14 cellular contexts compared by ENCODE assay signal in genomic region chr1:228097333-228098081, GRCh38. TPM values are rescaled to one million over a fixed set of nuclear protein-coding genes. Genes with fewer than 3 reads are reported as not detected.
A peak's percentile ranks its signal among the peaks of the same experiment; 100 is the strongest.
DNase-seq lines count a peak whose midpoint lies in the region; ATAC-seq and TF ChIP-seq lines count a peak whose summit lies in the region.
"Had no signal": no experiment of that assay in that cellular context is flagged by ENCODE, and none has a peak within 500 bp of the region (broad histone marks: within the 10 kb centered on the region; RNA-seq: fewer than 3 reads in every experiment).

No MANE protein-coding gene starts in this region.

- H3K27me3 ChIP-seq in adrenal gland, result no peaks in the 10 kb centered on the region
- no peaks in the 10 kb centered on the region for H3K27me3 ChIP-seq in neuronal stem cell (ENCODE audit: control insufficient read depth in 3 of 3, insufficient read depth in 3 of 3, low read depth in 1 of 3, low read length in 3 of 3)
- H3K27me3 ChIP-seq: BE2C, ovary, upper lobe of left lung had no signal

- peaks cover 11 to 31% of the 10 kb centered on the region in 2 donors for H3K4me1 ChIP-seq in adrenal gland (replicated peaks in 1 of 2)
- no peaks in the 10 kb centered on the region for H3K4me1 ChIP-seq in neuronal stem cell (ENCODE audit: control insufficient read depth in 2 of 2, insufficient read depth in 1 of 2, low read depth in 1 of 2, low read length in 2 of 2)
- H3K4me1 ChIP-seq: BE2C had no signal

- WGBS in adrenal gland, 4 donors, result 85 to 91% (median 87%) methylated on average over 29 to 34 of the region's 34 CpGs
- no CpG with 5 or more reads among the region's 34 CpGs for WGBS in neuronal stem cell (ENCODE audit: extremely low coverage in 2 of 2, insufficient read length in 2 of 2, insufficient replicate concordance in 1 of 2), 2 donors

- H4K91ac ChIP-seq in neuronal stem cell (ENCODE audit: low read depth, low read length, poor library complexity), result no peak overlapping the region

- no peak overlapping the region for H3K9ac ChIP-seq in neuronal stem cell (ENCODE audit: low read depth, low read length, poor library complexity)

- DNase-seq in 8988T (peak; percentile 6), adrenal gland (peak; percentile 2 to 56 (median 19)), neuronal stem cell (ENCODE audit: low spot score) (no peak)
- DNase-seq in stimulated activated CD4-positive, alpha-beta T cell treated with anti-CD3 and anti-CD28 coated beads, Interleukin-12 subunit alpha, Interleukin-12 subunit beta, amount 100 ng/mL, for 4 hours, result no peak
- DNase-seq in activated CD4-positive, alpha-beta T cell treated with anti-CD3 and anti-CD28 coated beads, Interleukin-2, amount 50 U/mL, for 1 hour, result no peak
- DNase-seq: BE2C, DMS79 treated with DMSO at 0.1 percent for 48 hours, NCI-H187, NCI-H524 had no signal

- no peak overlapping the region for H4K8ac ChIP-seq in neuronal stem cell (ENCODE audit: low read depth, low read length)

- H2AFZ ChIP-seq in neuronal stem cell (ENCODE audit: low read length), result no peak overlapping the region

- no peak overlapping the region for H3K4me3 ChIP-seq in adrenal gland
- H3K4me3 ChIP-seq in neuronal stem cell (ENCODE audit: low read length in 2 of 2), result no peak overlapping the region
- H3K4me3 ChIP-seq: ovary, upper lobe of left lung had no signal

- ATAC-seq in GM21423 (IDR thresholded peaks at IDR 0.05; ENCODE audit: unreplicated experiment) (no peak), GM18519 (IDR thresholded peaks at IDR 0.05; ENCODE audit: low FRiP score, unreplicated experiment) (no peak)

- no peak overlapping the region for H2BK5ac ChIP-seq in neuronal stem cell (ENCODE audit: low read length)

- no peak overlapping the region for H3K14ac ChIP-seq in neuronal stem cell (ENCODE audit: low read length)

- H3K18ac ChIP-seq in neuronal stem cell (ENCODE audit: low read length), result no peak overlapping the region

- no peak for TF ChIP-seq CTCF in adrenal gland (IDR thresholded peaks at IDR 0.05)

- H3K23ac ChIP-seq in neuronal stem cell (ENCODE audit: low read depth, low read length, poor library complexity), result peak overlapping the region; percentile 52

- peak; percentile 15 for TF ChIP-seq POLR2A in GM18526 (IDR thresholded peaks at IDR 0.05; ENCODE audit: extremely low read depth, insufficient read length)
- no peak for TF ChIP-seq POLR2A in adrenal gland (IDR thresholded peaks at IDR 0.05)

- no peak overlapping the region for H2AK5ac ChIP-seq in neuronal stem cell (ENCODE audit: low read depth, low read length)

- H3K79me1 ChIP-seq in neuronal stem cell (ENCODE audit: low read depth, low read length), result peaks cover 40% of the 10 kb centered on the region

- H3K4ac ChIP-seq in neuronal stem cell (ENCODE audit: low read length), result no peak overlapping the region

- peaks cover 0 to 9% (median 0%) of the 10 kb centered on the region in 3 donors for H3K9me3 ChIP-seq in adrenal gland (replicated peaks in 1 of 3)
- peaks cover 16 to 32% of the 10 kb centered on the region in 2 donors for H3K9me3 ChIP-seq in neuronal stem cell (replicated peaks in 1 of 2; ENCODE audit: control insufficient read depth in 2 of 2, insufficient read depth in 1 of 2, low read depth in 1 of 2, low read length in 2 of 2)
- H3K9me3 ChIP-seq: ovary had no signal

- intact Hi-C loops in adrenal gland (cut with DNase I), result no loop called here

- no peak overlapping the region for H3K4me2 ChIP-seq in neuronal stem cell (ENCODE audit: insufficient read depth, low read length, poor library complexity, severe bottlenecking)

- no peak overlapping the region for H2BK12ac ChIP-seq in neuronal stem cell (ENCODE audit: low read length)

- H3K36me3 ChIP-seq in adrenal gland (replicated peaks in 1 of 2), result peaks cover 0 to 52% of the 10 kb centered on the region in 2 donors
- peaks cover 46 to 83% of the 10 kb centered on the region in 2 donors for H3K36me3 ChIP-seq in neuronal stem cell (replicated peaks in 1 of 2; ENCODE audit: control insufficient read depth in 2 of 2, insufficient read depth in 2 of 2, low read length in 2 of 2)
- H3K36me3 ChIP-seq: ovary had no signal

- no peak overlapping the region for H2BK15ac ChIP-seq in neuronal stem cell (ENCODE audit: low read length)

- H3K27ac ChIP-seq in adrenal gland (no peak overlapping the region), neuronal stem cell (replicated peaks; ENCODE audit: low read length) (no peak overlapping the region)
- H3K27ac ChIP-seq: ovary, upper lobe of left lung had no signal

- H2BK120ac ChIP-seq in neuronal stem cell (ENCODE audit: low read depth, low read length), result no peak overlapping the region

RNA-seq across cellular contexts. Expression of gene C1orf35, which starts 5.6 kb away (rescaled TPM):
- 10 to 100 TPM in 6 of 8 donors, 1 to 10 TPM in 2; 8.0 to 24.8 (median 15.4) TPM for total RNA-seq in adrenal gland
- polyA plus RNA-seq in adrenal gland, result 10 to 100 TPM in 2 of 3 donors, 1 to 10 TPM in 1; 5.0 to 42.0 (median 36.0) TPM
- 28.9 TPM for polyA plus RNA-seq in neuronal stem cell (2013, experiment 1 of 2)
- 28.4 TPM for polyA plus RNA-seq in neuronal stem cell (2013, experiment 2 of 2)

RNA-seq across cellular contexts. Expression of gene MRPL55, which starts 11.6 kb away (rescaled TPM):
- total RNA-seq in adrenal gland, result 100 to 1,000 TPM in 2 of 8 donors, 10 to 100 TPM in 6; 56.4 to 120 (median 70.8) TPM
- polyA plus RNA-seq in adrenal gland, result 100 to 1,000 TPM in 2 of 3 donors, 10 to 100 TPM in 1; 25.1 to 309 (median 303) TPM
- polyA plus RNA-seq in neuronal stem cell (2013, experiment 1 of 2), result 69.3 TPM
- 63.2 TPM for polyA plus RNA-seq in neuronal stem cell (2013, experiment 2 of 2)

RNA-seq across cellular contexts. Expression of gene ARF1, which starts 15.0 kb away (rescaled TPM):
- 100 to 1,000 TPM; 345 to 611 (median 381) TPM for total RNA-seq in adrenal gland
- polyA plus RNA-seq in adrenal gland, result 100 to 1,000 TPM; 274 to 510 (median 384) TPM
- 267 TPM for polyA plus RNA-seq in neuronal stem cell (2013, experiment 1 of 2)
- polyA plus RNA-seq in neuronal stem cell (2013, experiment 2 of 2), result 266 TPM

RNA-seq across cellular contexts. Expression of gene GUK1, which starts 42.6 kb away (rescaled TPM):
- total RNA-seq in adrenal gland, result 100 to 1,000 TPM; 162 to 427 (median 236) TPM
- polyA plus RNA-seq in adrenal gland, result 100 to 1,000 TPM in 2 of 3 donors, 10 to 100 TPM in 1; 42.3 to 414 (median 388) TPM
- 106 TPM for polyA plus RNA-seq in neuronal stem cell (2013, experiment 1 of 2)
- polyA plus RNA-seq in neuronal stem cell (2013, experiment 2 of 2), result 98.6 TPM

RNA-seq across cellular contexts. Expression of gene GJC2, which starts 52.2 kb away (rescaled TPM):
- total RNA-seq in adrenal gland, result 1 to 10 TPM in 7 of 8 donors, under 1 TPM in 1; 0.87 to 4.1 (median 1.3) TPM
- polyA plus RNA-seq in adrenal gland, result 1 to 10 TPM in 2 of 3 donors, under 1 TPM in 1; 0.05 to 2.1 (median 1.8) TPM
- polyA plus RNA-seq in neuronal stem cell (2013, experiment 1 of 2), result 0.24 TPM
- 0.17 TPM for polyA plus RNA-seq in neuronal stem cell (2013, experiment 2 of 2)

Comparison
In these comparisons a context has a peak if more than half of its experiments do, and no peak if none do; other contexts are left out.
1. DNase-seq: peak in 8988T (single experiment) and adrenal gland (7 of 7); none in neuronal stem cell (single experiment), stimulated activated CD4-positive, alpha-beta T cell treated with anti-CD3 and anti-CD28 coated beads, Interleukin-12 subunit alpha, Interleukin-12 subunit beta, amount 100 ng/mL, for 4 hours (single experiment) and activated CD4-positive, alpha-beta T cell treated with anti-CD3 and anti-CD28 coated beads, Interleukin-2, amount 50 U/mL, for 1 hour (single experiment).